In the genomic region with DNA sequence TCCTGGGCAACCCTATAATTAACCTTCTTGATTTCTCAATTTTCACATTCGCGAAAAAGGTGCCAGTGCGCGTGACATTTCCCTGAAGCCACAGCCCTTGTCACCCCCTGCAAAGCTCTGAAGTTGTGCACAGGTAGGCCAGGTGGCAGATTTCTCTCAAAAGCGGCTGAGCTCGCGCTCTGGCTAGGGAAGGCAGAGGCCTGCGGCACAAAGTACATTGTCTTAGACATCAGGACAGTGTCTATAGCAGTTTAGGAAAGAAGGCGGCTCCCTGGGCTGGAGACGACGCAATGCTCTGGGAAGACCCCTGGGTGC, we compare ENCODE assay signal across 7 cellular contexts. TPM values are rescaled to one million over a fixed set of nuclear protein-coding genes. Genes with fewer than 3 reads are reported as not detected.
DNase-seq lines count a peak whose midpoint lies in the region; ATAC-seq lines count a peak whose summit lies in the region.

No MANE protein-coding gene starts in this region.

- no peaks in the 10 kb centered on the region for H3K36me3 ChIP-seq in iPS-15b (ENCODE audit: control insufficient read depth, insufficient read depth, low read length)

- peak overlapping the region; percentile 79 for H3K9ac ChIP-seq in iPS-15b (ENCODE audit: low read depth, low read length)

- DNase-seq in activated CD4-positive, alpha-beta memory T cell treated with anti-CD3 and anti-CD28 coated beads, Interleukin-2, amount 10 ng/mL, durations not matched to agents 7 days and 5 days, result no peak
- no peak for DNase-seq in stimulated activated CD4-positive, alpha-beta T cell treated with anti-CD3 and anti-CD28 coated beads, Interleukin-12 subunit alpha, Interleukin-12 subunit beta, amount 100 ng/mL, for 4 hours
- no peak for DNase-seq in AML-193 (lab: John Stamatoyannopoulos, UW)

- POLR2A ChIA-PET in activated CD4-positive, alpha-beta memory T cell treated with anti-CD3 and anti-CD28 coated beads, Interleukin-2, amount 10 ng/mL, durations not matched to agents 7 days and 5 days (lab: Charles Lee), result interaction anchor here (0.8 to 3.4 kb wide), 17 partner anchors 12 to 1553 kb away, joined by 3 to 37 read pairs (median 5); a partner anchor contains a TSS

- ATAC-seq in GM18907 (IDR thresholded peaks at IDR 0.05; ENCODE audit: unreplicated experiment) (peak; percentile 33), HG02981 (IDR thresholded peaks at IDR 0.05; ENCODE audit: unreplicated experiment) (peak; percentile 19)

- no peaks in the 10 kb centered on the region for H3K9me3 ChIP-seq in iPS-15b (ENCODE audit: control insufficient read depth, insufficient read depth, low read length)

- peak overlapping the region; percentile 92 for H3K4me3 Mint-ChIP-seq in activated CD4-positive, alpha-beta memory T cell treated with anti-CD3 and anti-CD28 coated beads, Interleukin-2, amount 10 ng/mL, durations not matched to agents 7 days and 5 days
- H3K4me3 Mint-ChIP-seq in stimulated activated naive CD8-positive, alpha-beta T cell treated with anti-CD3 and anti-CD28 coated beads, Interleukin-15, Interleukin-2, amounts not matched to agents 100 ng/mL and 50 ng/mL, for 24 hours, result peak overlapping the region; percentile 96

- H3K27me3 Mint-ChIP-seq in activated CD4-positive, alpha-beta memory T cell treated with anti-CD3 and anti-CD28 coated beads, Interleukin-2, amount 10 ng/mL, durations not matched to agents 7 days and 5 days, result no peaks in the 10 kb centered on the region
- no peaks in the 10 kb centered on the region for H3K27me3 Mint-ChIP-seq in stimulated activated naive CD8-positive, alpha-beta T cell treated with anti-CD3 and anti-CD28 coated beads, Interleukin-15, Interleukin-2, amounts not matched to agents 100 ng/mL and 50 ng/mL, for 24 hours

- no peaks in the 10 kb centered on the region for H3K4me1 ChIP-seq in iPS-15b (ENCODE audit: control insufficient read depth, insufficient read depth, low read length)

- peaks cover 41% of the 10 kb centered on the region for H3K4me1 Mint-ChIP-seq in activated CD4-positive, alpha-beta memory T cell treated with anti-CD3 and anti-CD28 coated beads, Interleukin-2, amount 10 ng/mL, durations not matched to agents 7 days and 5 days
- H3K4me1 Mint-ChIP-seq in stimulated activated naive CD8-positive, alpha-beta T cell treated with anti-CD3 and anti-CD28 coated beads, Interleukin-15, Interleukin-2, amounts not matched to agents 100 ng/mL and 50 ng/mL, for 24 hours (ENCODE audit: low read depth), result peaks cover 63% of the 10 kb centered on the region

- peak overlapping the region; percentile 99 for H3K4me3 ChIP-seq in iPS-15b (ENCODE audit: low read depth, low read length)

- peaks cover 28% of the 10 kb centered on the region for H3K9me3 Mint-ChIP-seq in activated CD4-positive, alpha-beta memory T cell treated with anti-CD3 and anti-CD28 coated beads, Interleukin-2, amount 10 ng/mL, durations not matched to agents 7 days and 5 days
- H3K9me3 Mint-ChIP-seq in stimulated activated naive CD8-positive, alpha-beta T cell treated with anti-CD3 and anti-CD28 coated beads, Interleukin-15, Interleukin-2, amounts not matched to agents 100 ng/mL and 50 ng/mL, for 24 hours, result peaks cover 13% of the 10 kb centered on the region

- H3K27ac Mint-ChIP-seq in activated CD4-positive, alpha-beta memory T cell treated with anti-CD3 and anti-CD28 coated beads, Interleukin-2, amount 10 ng/mL, durations not matched to agents 7 days and 5 days, result peak overlapping the region; percentile 77
- peak overlapping the region; percentile 91 for H3K27ac Mint-ChIP-seq in stimulated activated naive CD8-positive, alpha-beta T cell treated with anti-CD3 and anti-CD28 coated beads, Interleukin-15, Interleukin-2, amounts not matched to agents 100 ng/mL and 50 ng/mL, for 24 hours

- peaks cover 30% of the 10 kb centered on the region for H3K36me3 Mint-ChIP-seq in activated CD4-positive, alpha-beta memory T cell treated with anti-CD3 and anti-CD28 coated beads, Interleukin-2, amount 10 ng/mL, durations not matched to agents 7 days and 5 days (ENCODE audit: low read depth)
- peaks cover 33% of the 10 kb centered on the region for H3K36me3 Mint-ChIP-seq in stimulated activated naive CD8-positive, alpha-beta T cell treated with anti-CD3 and anti-CD28 coated beads, Interleukin-15, Interleukin-2, amounts not matched to agents 100 ng/mL and 50 ng/mL, for 24 hours (ENCODE audit: low read depth)

- CTCF ChIA-PET in activated CD4-positive, alpha-beta memory T cell treated with anti-CD3 and anti-CD28 coated beads, Interleukin-2, amount 10 ng/mL, durations not matched to agents 7 days and 5 days (lab: Charles Lee), result interaction anchor here (0.6 to 1.7 kb wide), 4 partner anchors 11 to 91 kb away, joined by 3 to 6 read pairs (median 4); a partner anchor contains a TSS

- H3K27me3 ChIP-seq in iPS-15b (ENCODE audit: control insufficient read depth, insufficient read depth, low read length), result no peaks in the 10 kb centered on the region

RNA-seq across cellular contexts. Expression of a gene that starts 42.9 kb away (rescaled TPM):
- total RNA-seq in activated CD4-positive, alpha-beta memory T cell treated with anti-CD3 and anti-CD28 coated beads, Interleukin-2, amount 10 ng/mL, durations not matched to agents 7 days and 5 days, result 1 to 10 TPM; 8.0 to 8.4 TPM

RNA-seq across cellular contexts. Expression of a gene that starts 45.7 kb away (rescaled TPM):
- total RNA-seq in activated CD4-positive, alpha-beta memory T cell treated with anti-CD3 and anti-CD28 coated beads, Interleukin-2, amount 10 ng/mL, durations not matched to agents 7 days and 5 days, result 10 to 100 TPM; 24.6 to 25.5 TPM
